Comparison of ENCODE assay signal across 8 cellular contexts in genomic region chr19:10602330-10603083, GRCh38. TPM values are rescaled to one million over a fixed set of nuclear protein-coding genes. Genes with fewer than 3 reads are reported as not detected.
DNase-seq lines count a peak whose midpoint lies in the region; ATAC-seq and TF ChIP-seq lines count a peak whose summit lies in the region.

No MANE protein-coding gene starts in this region.

- peak; percentile 65 for ATAC-seq in HG02759 (IDR thresholded peaks at IDR 0.05; ENCODE audit: unreplicated experiment)
- peak; percentile 60 for ATAC-seq in central memory CD8-positive, alpha-beta T cell (replicated peaks; ENCODE audit: extremely low read depth, poor library complexity, severe bottlenecking)
- no peak for ATAC-seq in GM18870 (IDR thresholded peaks at IDR 0.05; ENCODE audit: unreplicated experiment)

- H3K4me3 ChIP-seq in GM12865 (ENCODE audit: low read depth, low read length): peak overlapping the region; percentile 98
- peak overlapping the region; percentile 99 for H3K4me3 ChIP-seq in kidney epithelial cell (ENCODE audit: low read depth, low read length)

- H3K27me3 ChIP-seq in kidney epithelial cell (ENCODE audit: control insufficient read depth, insufficient read depth, low read length): no peaks in the 10 kb centered on the region

- H3K4me3 Mint-ChIP-seq in central memory CD8-positive, alpha-beta T cell: peak overlapping the region; percentile 99

- no peaks in the 10 kb centered on the region for H3K36me3 ChIP-seq in kidney epithelial cell (ENCODE audit: control insufficient read depth, insufficient read depth, low read length)

- H3K36me3 Mint-ChIP-seq in central memory CD8-positive, alpha-beta T cell (ENCODE audit: insufficient read depth): peaks cover 29% of the 10 kb centered on the region

- no peaks in the 10 kb centered on the region for H3K9me3 Mint-ChIP-seq in central memory CD8-positive, alpha-beta T cell

- TF ChIP-seq CTCF in GM12865 (IDR thresholded peaks at IDR 0.05; ENCODE audit: insufficient read depth, low read depth, low read length, missing control alignments) (no peak), kidney epithelial cell (IDR thresholded peaks at IDR 0.05; ENCODE audit: insufficient read depth, low read length, poor library complexity, severe bottlenecking) (no peak)

- DNase-seq in GM12865 (ENCODE audit: low read depth) (peak; percentile 87), NCI-H2171 treated with DMSO at 0.1 percent for 48 hours (lab: John Stamatoyannopoulos, UW) (peak; percentile 53), kidney epithelial cell (ENCODE audit: low read depth) (no peak)
- DNase-seq in activated CD4-positive, CD25-positive, alpha-beta regulatory T cell treated with anti-CD3 and anti-CD28 coated beads, Interleukin-2, amount 50 U/mL, for 72 hours: peak; percentile 84
- peak; percentile 62 to 70 for DNase-seq in central memory CD8-positive, alpha-beta T cell (ENCODE audit: low spot score in 2 of 2)
- peak; percentile 90 for DNase-seq in stimulated activated CD4-positive, alpha-beta T cell treated with anti-CD3 and anti-CD28 coated beads, Interleukin-15, amount 100 ng/mL, for 24 hours

- H3K27me3 Mint-ChIP-seq in central memory CD8-positive, alpha-beta T cell: no peaks in the 10 kb centered on the region

- H3K4me1 Mint-ChIP-seq in central memory CD8-positive, alpha-beta T cell: peaks cover 20% of the 10 kb centered on the region

- peak overlapping the region; percentile 99 for H3K27ac Mint-ChIP-seq in central memory CD8-positive, alpha-beta T cell (ENCODE audit: low read depth)

RNA-seq across cellular contexts. Expression of gene AP1M2, which starts 15.4 kb away (rescaled TPM):
- total RNA-seq in kidney epithelial cell: 73.7 and 86.8 TPM in 2 replicates

RNA-seq across cellular contexts. Expression of gene SLC44A2, which starts 22.8 kb away (rescaled TPM):
- total RNA-seq in kidney epithelial cell: 88.5 and 97.1 TPM in 2 replicates

RNA-seq across cellular contexts. Expression of gene CDKN2D, which starts 33.7 kb away (rescaled TPM):
- total RNA-seq in kidney epithelial cell: 3.6 and 6.2 TPM in 2 replicates

RNA-seq across cellular contexts. Expression of gene KRI1, which starts 36.7 kb away (rescaled TPM):
- total RNA-seq in kidney epithelial cell: 18.4 and 19.8 TPM in 2 replicates

RNA-seq across cellular contexts. Expression of gene ILF3, which starts 51.6 kb away (rescaled TPM):
- 153 and 160 TPM in 2 replicates for total RNA-seq in kidney epithelial cell
